9 cellular contexts compared by ENCODE assay signal in the genomic region with DNA sequence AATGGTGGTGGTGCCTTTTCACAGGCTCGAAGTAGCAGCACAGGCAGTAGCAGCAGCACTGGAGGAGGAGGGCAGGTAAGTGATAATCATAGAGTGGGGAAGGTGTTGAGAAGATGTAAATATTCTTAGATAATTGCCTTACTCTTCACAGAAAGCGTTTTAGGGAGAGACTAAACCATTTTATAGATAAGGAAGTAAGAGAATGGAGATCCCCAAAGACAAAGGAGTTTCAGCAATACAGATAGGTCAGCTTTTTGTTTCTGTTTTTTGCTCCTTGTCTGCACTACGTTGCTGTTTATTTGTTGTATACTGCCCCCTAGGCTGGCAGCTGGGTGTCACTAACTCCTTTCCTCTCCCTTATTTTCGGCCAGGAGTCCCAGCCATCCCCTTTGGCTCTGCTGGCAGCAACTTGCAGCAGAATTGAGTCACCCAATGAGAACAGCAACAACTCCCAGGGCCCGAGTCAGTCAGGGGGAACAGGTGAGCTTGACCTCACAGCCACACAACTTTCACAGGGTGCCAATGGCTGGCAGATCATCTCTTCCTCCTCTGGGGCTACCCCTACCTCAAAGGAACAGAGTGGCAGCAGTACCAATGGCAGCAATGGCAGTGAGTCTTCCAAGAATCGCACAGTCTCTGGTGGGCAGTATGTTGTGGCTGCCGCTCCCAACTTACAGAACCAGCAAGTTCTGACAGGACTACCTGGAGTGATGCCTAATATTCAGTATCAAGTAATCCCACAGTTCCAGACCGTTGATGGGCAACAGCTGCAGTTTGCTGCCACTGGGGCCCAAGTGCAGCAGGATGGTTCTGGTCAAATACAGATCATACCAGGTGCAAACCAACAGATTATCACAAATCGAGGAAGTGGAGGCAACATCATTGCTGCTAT. TPM values are rescaled to one million over a fixed set of nuclear protein-coding genes. Genes with fewer than 3 reads are reported as not detected.
A peak's percentile ranks its signal among the peaks of the same experiment; 100 is the strongest.
DNase-seq lines count a peak whose midpoint lies in the region; ATAC-seq, FAIRE-seq and TF ChIP-seq lines count a peak whose summit lies in the region.
"Had no signal": no experiment of that assay in that cellular context is flagged by ENCODE, and none has a peak within 500 bp of the region (broad histone marks: within the 10 kb centered on the region; RNA-seq: fewer than 3 reads in every experiment).

No MANE protein-coding gene starts in this region.

- H3K9me3 Mint-ChIP-seq in H9 = peaks cover 0 to 6% of the 10 kb centered on the region in 2 experiments; a peak in 2 of 5 replicates
- no peaks in the 10 kb centered on the region for H3K9me3 Mint-ChIP-seq in stimulated activated effector memory CD8-positive, alpha-beta T cell treated with anti-CD3 and anti-CD28 coated beads, Interleukin-12 subunit alpha, Interleukin-12 subunit beta, amount 100 ng/mL, for 72 hours

- H3F3A ChIP-seq in SU-DHL-6 (ENCODE audit: insufficient read depth) = peaks cover 20% of the 10 kb centered on the region; the same call in 1 of the 2 replicates

- no peak overlapping the region for H3K18ac ChIP-seq in H9 (ENCODE audit: insufficient read length, low read depth, low read length)

- no peak overlapping the region for H3K14ac ChIP-seq in H9 (ENCODE audit: insufficient read depth, low read length)

- ATAC-seq in stimulated activated effector memory CD8-positive, alpha-beta T cell treated with anti-CD3 and anti-CD28 coated beads, Interleukin-12 subunit alpha, Interleukin-12 subunit beta, amount 100 ng/mL, for 72 hours = no peak
- no peak for ATAC-seq in GM18519 (IDR thresholded peaks at IDR 0.05; ENCODE audit: low FRiP score, unreplicated experiment)

- peak overlapping the region; percentile 34 for H4K5ac ChIP-seq in H9 (ENCODE audit: insufficient read length, low read depth, low read length)

- peaks cover 3% of the 10 kb centered on the region for H3K23me2 ChIP-seq in H9 (ENCODE audit: insufficient read length, low read depth, low read length, poor library complexity, severe bottlenecking)

- peaks cover 28 to 51% (median 48%) of the 10 kb centered on the region in 3 experiments for H3K36me3 Mint-ChIP-seq in H9 (ENCODE audit: insufficient read depth in 1 of 3, low read depth in 3 of 3)
- H3K36me3 Mint-ChIP-seq in stimulated activated effector memory CD8-positive, alpha-beta T cell treated with anti-CD3 and anti-CD28 coated beads, Interleukin-12 subunit alpha, Interleukin-12 subunit beta, amount 100 ng/mL, for 72 hours = peaks cover 66% of the 10 kb centered on the region

- H3K4me2 ChIP-seq in H9 (ENCODE audit: insufficient read depth, insufficient read length, low read length) = peak overlapping the region; percentile 41
- H3K4me2 ChIP-seq in SU-DHL-6 (ENCODE audit: low read depth, low read length, poor library complexity, severe bottlenecking) = peak overlapping the region; percentile 80

- H3K4me1 Mint-ChIP-seq in H9 = peaks cover 25 to 37% of the 10 kb centered on the region in 2 experiments
- H3K4me1 Mint-ChIP-seq in stimulated activated effector memory CD8-positive, alpha-beta T cell treated with anti-CD3 and anti-CD28 coated beads, Interleukin-12 subunit alpha, Interleukin-12 subunit beta, amount 100 ng/mL, for 72 hours = peaks cover 44% of the 10 kb centered on the region

- H4K20me1 ChIP-seq in H9 (ENCODE audit: control insufficient read depth, insufficient read depth, insufficient read length) (no peaks in the 10 kb centered on the region), SU-DHL-6 (ENCODE audit: low read depth, low read length) (no peaks in the 10 kb centered on the region; the same call in 1 of the 2 replicates)

- H2BK120ac ChIP-seq in H9 (ENCODE audit: low read depth, low read length, poor library complexity, severe bottlenecking) = no peak overlapping the region

- no peak overlapping the region for H3K23ac ChIP-seq in H9 (ENCODE audit: insufficient read length, low read depth, low read length)

- H3K4ac ChIP-seq in H9 (ENCODE audit: low read depth, low read length) = no peak overlapping the region

- H3K27ac Mint-ChIP-seq in H9 = peak overlapping the region; percentile 99; a peak in 5 of 7 replicates
- peak overlapping the region; percentile 54 for H3K27ac Mint-ChIP-seq in stimulated activated effector memory CD8-positive, alpha-beta T cell treated with anti-CD3 and anti-CD28 coated beads, Interleukin-12 subunit alpha, Interleukin-12 subunit beta, amount 100 ng/mL, for 72 hours

- WGBS in H9 (ENCODE audit: extremely low coverage, insufficient read length, low lambda C conversion rate) = no CpG with 5 or more reads among the region's 9 CpGs

- H3K27ac ChIP-seq in H9 (ENCODE audit: insufficient read length, low read depth, low read length) (peak overlapping the region; percentile 0), SU-DHL-6 (ENCODE audit: low read depth, low read length) (no peak overlapping the region; the same call in 1 of the 2 replicates), kidney (ENCODE audit: low read depth in 2 of 2, low read length in 2 of 2) (peak overlapping the region; percentile 58 to 88)

- H3K9me2 ChIP-seq in SU-DHL-6 (replicated peaks; ENCODE audit: insufficient read depth, low read length) = no peaks in the 10 kb centered on the region

- H3K4me3 ChIP-seq in BE2C (ENCODE audit: low read depth, low read length) (peak overlapping the region; percentile 70), SU-DHL-6 (ENCODE audit: insufficient read depth, low read length, poor library complexity, severe bottlenecking) (no peak overlapping the region), kidney (ENCODE audit: low read length in 2 of 2) (peak overlapping the region; percentile 43 to 75)

- peak overlapping the region; percentile 83 to 90 for H3K4me3 Mint-ChIP-seq in H9
- H3K4me3 Mint-ChIP-seq in stimulated activated effector memory CD8-positive, alpha-beta T cell treated with anti-CD3 and anti-CD28 coated beads, Interleukin-12 subunit alpha, Interleukin-12 subunit beta, amount 100 ng/mL, for 72 hours = no peak overlapping the region

- no peak overlapping the region for H4K91ac ChIP-seq in H9 (ENCODE audit: insufficient read length, low read depth, low read length)

- H3K79me2 ChIP-seq in H9 (ENCODE audit: insufficient read depth, low read length) = peaks cover 21% of the 10 kb centered on the region; the same call in 1 of the 2 replicates
- peaks cover 51% of the 10 kb centered on the region for H3K79me2 ChIP-seq in SU-DHL-6 (ENCODE audit: insufficient read depth, low read length)

- H2AFZ ChIP-seq in H9 (ENCODE audit: low read length) (no peak overlapping the region), SU-DHL-6 (ENCODE audit: low read depth, low read length, severe bottlenecking) (no peak overlapping the region)

- H2BK5ac ChIP-seq in H9 (ENCODE audit: insufficient read length, low read length) = peak overlapping the region; percentile 5

- no peak overlapping the region for H3T11ph ChIP-seq in H9 (ENCODE audit: low read length)

- H3K9ac ChIP-seq in H9 (ENCODE audit: extremely low read depth, insufficient read length, low read length) = no peak overlapping the region
- peak overlapping the region; percentile 50; the same call in 1 of the 2 replicates for H3K9ac ChIP-seq in SU-DHL-6 (ENCODE audit: low read length)
- peak overlapping the region; percentile 15 to 38 for H3K9ac ChIP-seq in kidney (ENCODE audit: low read length in 2 of 2)

- H2BK20ac ChIP-seq in H9 (ENCODE audit: low read depth, low read length, poor library complexity, severe bottlenecking) = no peak overlapping the region

- H3K56ac ChIP-seq in H9 (ENCODE audit: insufficient read length, low read depth, low read length) = no peak overlapping the region

- H3K27me3 ChIP-seq in BE2C (no peaks in the 10 kb centered on the region), H9 (ENCODE audit: insufficient read depth, low read length) (no peaks in the 10 kb centered on the region), SU-DHL-6 (ENCODE audit: low read length) (no peaks in the 10 kb centered on the region)

- no peaks in the 10 kb centered on the region for H3K27me3 Mint-ChIP-seq in H9 (ENCODE audit: low read depth)

- no peak overlapping the region for H2BK15ac ChIP-seq in H9 (ENCODE audit: low read depth, low read length)

- DNase-seq in BE2C = peak; percentile 73
- DNase-seq in H9 = peak; percentile 72
- DNase-seq in central memory CD4-positive, alpha-beta T cell = peak; percentile 47
- peak; percentile 87 for DNase-seq in kidney
- peak in 1 of 2 donors; percentile 61 for DNase-seq in stimulated activated effector memory CD8-positive, alpha-beta T cell treated with anti-CD3 and anti-CD28 coated beads, Interleukin-12 subunit alpha, Interleukin-12 subunit beta, amount 100 ng/mL, for 72 hours (ENCODE audit: low spot score in 2 of 2)
- no peak for DNase-seq in DMS79 (lab: John Stamatoyannopoulos, UW)

- H3K36me3 ChIP-seq in BE2C (peaks cover 41% of the 10 kb centered on the region), SU-DHL-6 (ENCODE audit: low read length) (no peaks in the 10 kb centered on the region; the same call in 1 of the 2 replicates), kidney (ENCODE audit: control insufficient read depth in 1 of 2, insufficient read depth in 2 of 2, low read length in 2 of 2) (peaks cover 11 to 14% of the 10 kb centered on the region in 2 donors)

- no peak overlapping the region for H2BK12ac ChIP-seq in H9 (ENCODE audit: insufficient read length, low read depth, low read length)

- intact Hi-C loops in kidney (cut with DNase I) = no loop called here

- H3K79me1 ChIP-seq in H9 (ENCODE audit: insufficient read depth, low read depth, low read length, poor library complexity, severe bottlenecking) = peaks cover 12% of the 10 kb centered on the region

- H3K4me1 ChIP-seq in BE2C = peaks cover 14% of the 10 kb centered on the region
- peaks cover 3% of the 10 kb centered on the region for H3K4me1 ChIP-seq in H9 (ENCODE audit: insufficient read depth, low read length)
- H3K4me1 ChIP-seq in kidney (ENCODE audit: control insufficient read depth in 1 of 2, insufficient read depth in 1 of 2, low read depth in 1 of 2, low read length in 2 of 2) = peaks cover 34 to 39% of the 10 kb centered on the region in 2 donors

- H2AK5ac ChIP-seq in H9 (ENCODE audit: insufficient read length, low read length) = no peak overlapping the region

- H3K9me3 ChIP-seq in BE2C = no peaks in the 10 kb centered on the region
- no peaks in the 10 kb centered on the region for H3K9me3 ChIP-seq in H9 (ENCODE audit: control insufficient read depth, low read depth, low read length)
- H3K9me3 ChIP-seq in SU-DHL-6 (ENCODE audit: insufficient read depth, low read length) = no peaks in the 10 kb centered on the region
- no peaks in the 10 kb centered on the region for H3K9me3 ChIP-seq in kidney (ENCODE audit: control insufficient read depth in 1 of 2, low read length in 2 of 2)

- TF ChIP-seq CTCF in BE2C (IDR thresholded peaks at IDR 0.05; ENCODE audit: low read depth, low read length) (peak; percentile 73), H9 (conservative IDR thresholded peaks at IDR 0.05) (peak; percentile 73), SU-DHL-6 (IDR thresholded peaks at IDR 0.05; ENCODE audit: insufficient read depth, low read length, poor library complexity, severe bottlenecking) (peak; percentile 39), kidney (IDR thresholded peaks at IDR 0.05; ENCODE audit: borderline replicate concordance, extremely low read depth, insufficient read depth) (peak; percentile 74)

- H4K8ac ChIP-seq in H9 (replicated peaks; ENCODE audit: insufficient read length, low read depth, low read length) = no peak overlapping the region

- no peak for FAIRE-seq in kidney (lab: Jason Lieb, UNC)

RNA-seq across cellular contexts. Expression of gene SP1, which starts 2.0 kb away (rescaled TPM):
- 30.4 TPM for polyA plus RNA-seq in BE2C (2012; ENCODE audit: insufficient read depth, insufficient read length, low read depth)
- total RNA-seq in H9 (2021) (76.4 and 76.8 TPM in 2 replicates), kidney (126 TPM)
- polyA plus RNA-seq in kidney (ENCODE audit: insufficient read depth, low read depth, low replicate concordance) = 15.1 TPM

RNA-seq across cellular contexts. Expression of gene AMHR2, which starts 41.7 kb away (rescaled TPM):
- polyA plus RNA-seq in BE2C (2012; ENCODE audit: insufficient read depth, insufficient read length, low read depth) = 15.9 TPM
- not detected in 2 replicates for total RNA-seq in H9 (2021)
- not detected for total RNA-seq in kidney
- not detected for polyA plus RNA-seq in kidney (ENCODE audit: insufficient read depth, low read depth, low replicate concordance)

RNA-seq across cellular contexts. Expression of gene SP7, which starts 45.8 kb away (rescaled TPM):
- 2.0 TPM for polyA plus RNA-seq in BE2C (2012; ENCODE audit: insufficient read depth, insufficient read length, low read depth)
- total RNA-seq in H9 (2021) (not detected in 2 replicates), kidney (not detected)
- polyA plus RNA-seq in kidney (ENCODE audit: insufficient read depth, low read depth, low replicate concordance) = not detected
- total RNA-seq: subcutaneous adipose tissue had no signal

RNA-seq across cellular contexts. Expression of gene PRR13, which starts 59.5 kb away (rescaled TPM):
- polyA plus RNA-seq in BE2C (2012; ENCODE audit: insufficient read depth, insufficient read length, low read depth) = 99.5 TPM
- 144 and 147 TPM in 2 replicates for total RNA-seq in H9 (2021)
- 226 TPM for total RNA-seq in kidney
- polyA plus RNA-seq in kidney (ENCODE audit: insufficient read depth, low read depth, low replicate concordance) = 889 TPM
